ENCODE assay signal across 8 cellular contexts in the genomic region with DNA sequence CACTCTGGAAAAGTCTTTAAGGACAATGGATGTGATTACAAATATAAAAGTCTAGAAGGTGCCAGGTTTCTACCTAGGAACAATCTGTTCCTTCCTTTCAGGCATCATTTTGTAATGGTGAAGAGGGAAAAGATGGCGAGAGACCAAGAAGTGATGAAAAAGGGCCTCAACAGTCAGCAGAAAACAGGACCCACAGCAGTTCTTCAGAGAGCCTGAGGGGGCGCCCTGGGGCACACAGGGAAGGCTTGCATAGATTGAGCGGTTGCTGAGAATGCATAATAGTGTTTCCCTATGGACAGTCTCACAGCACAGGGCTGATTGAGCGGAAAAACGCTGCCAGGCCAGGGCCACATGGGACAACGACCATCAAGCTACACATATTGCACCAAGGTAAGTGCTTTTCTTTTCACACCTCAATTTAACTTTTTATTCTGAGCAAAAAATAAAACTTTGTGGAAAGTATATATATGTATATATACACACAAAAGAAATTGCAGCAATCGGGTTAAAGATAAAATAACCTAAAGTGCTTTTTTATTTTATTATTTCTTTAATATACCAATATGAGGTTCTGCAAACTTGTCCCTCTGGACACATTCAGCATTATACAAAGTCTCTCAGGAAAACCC. TPM values are rescaled to one million over a fixed set of nuclear protein-coding genes. Genes with fewer than 3 reads are reported as not detected.
A peak's percentile ranks its signal among the peaks of the same experiment; 100 is the strongest.
DNase-seq lines count a peak whose midpoint lies in the region; ATAC-seq, FAIRE-seq and TF ChIP-seq lines count a peak whose summit lies in the region.

No MANE protein-coding gene starts in this region.

- no peaks in the 10 kb centered on the region for H3K36me3 Mint-ChIP-seq in glutamatergic neuron (ENCODE audit: unreplicated experiment)

- peak; percentile 87 for FAIRE-seq in GM12891 (lab: Jason Lieb, UNC)

- no peak overlapping the region for H3K4me3 ChIP-seq in prostate gland

- peak overlapping the region; percentile 38 for H3K4me3 Mint-ChIP-seq in glutamatergic neuron (ENCODE audit: unreplicated experiment)

- peaks cover 7% of the 10 kb centered on the region for H3K4me1 Mint-ChIP-seq in glutamatergic neuron (ENCODE audit: low read depth, unreplicated experiment)

- intact Hi-C loops in prostate gland (cut with DNase I) = no loop called here

- H3K36me3 ChIP-seq in prostate gland = no peaks in the 10 kb centered on the region

- TF ChIP-seq POLR2A in GM12891 (IDR thresholded peaks at IDR 0.05; ENCODE audit: low read depth, low read length) = no peak
- TF ChIP-seq POLR2A in prostate gland (IDR thresholded peaks at IDR 0.05) = no peak

- no peaks in the 10 kb centered on the region for H3K9me3 ChIP-seq in prostate gland

- no peak overlapping the region for H3K27ac ChIP-seq in prostate gland

- 43% methylated on average over 7 of the region's 7 CpGs for WGBS in prostate gland

- peaks cover 7% of the 10 kb centered on the region for H3K9me3 Mint-ChIP-seq in glutamatergic neuron (ENCODE audit: unreplicated experiment)

- TF ChIP-seq CTCF in glutamatergic neuron (IDR thresholded peaks at IDR 0.05; ENCODE audit: partially characterized antibody, unreplicated experiment) = peak; percentile 83
- TF ChIP-seq CTCF in prostate gland (IDR thresholded peaks at IDR 0.05) = peak in 3 of 4 experiments; percentile 35 to 56 (median 37)

- DNase-seq in GM12891 (ENCODE audit: insufficient read length, low spot score) (peak; percentile 47), NCI-H1092 treated with DMSO at 0.1 percent for 48 hours (lab: John Stamatoyannopoulos, UW) (peak; percentile 75), SKM-1 (lab: John Stamatoyannopoulos, UW; ENCODE audit: unreplicated experiment) (peak; percentile 75), glutamatergic neuron (peak; percentile 89), prostate gland (ENCODE audit: low spot score) (no peak)
- DNase-seq in activated naive CD4-positive, alpha-beta T cell treated with anti-CD3 and anti-CD28 coated beads, Interleukin-2, amount 50 U/mL, for 16 hours = peak; percentile 67

- peak overlapping the region; percentile 66 for H3K27ac Mint-ChIP-seq in glutamatergic neuron (ENCODE audit: unreplicated experiment)

- peaks cover 14% of the 10 kb centered on the region for H3K4me1 ChIP-seq in prostate gland (replicated peaks)

- peaks cover 2% of the 10 kb centered on the region for H3K27me3 Mint-ChIP-seq in glutamatergic neuron (ENCODE audit: unreplicated experiment)

- ATAC-seq in GM19455 (IDR thresholded peaks at IDR 0.05; ENCODE audit: unreplicated experiment) (no peak), GM21529 (IDR thresholded peaks at IDR 0.05; ENCODE audit: unreplicated experiment) (no peak)

- no peaks in the 10 kb centered on the region for H3K27me3 ChIP-seq in prostate gland (replicated peaks; ENCODE audit: insufficient read depth)

TF ChIP-seq in GM12891, 5 proteins besides CTCF, POLR2A, EP300 and RAD21:
- TF ChIP-seq POU2F2 (IDR thresholded peaks at IDR 0.05; ENCODE audit: low read depth, low read length) = peak; percentile 86
- TF ChIP-seq PAX5 (IDR thresholded peaks at IDR 0.05; ENCODE audit: insufficient read depth, low read length, severe bottlenecking) = no peak
- TF ChIP-seq POLR2AphosphoS5 (IDR thresholded peaks at IDR 0.05; ENCODE audit: low read depth, low read length) = no peak
- no peak for TF ChIP-seq TAF1 (IDR thresholded peaks at IDR 0.05; ENCODE audit: low read depth, low read length)
- TF ChIP-seq SPI1 (IDR thresholded peaks at IDR 0.05; ENCODE audit: low read depth, low read length) = no peak

RNA-seq across cellular contexts. Expression of gene YRDC, which starts 3.1 kb away (rescaled TPM):
- polyA plus RNA-seq in GM12891 (2012; ENCODE audit: low read depth, missing spikeins) = 22.3 TPM
- 14.9 TPM for total RNA-seq in glutamatergic neuron (ENCODE audit: unreplicated experiment)
- total RNA-seq in prostate gland = 10 to 100 TPM; 23.7 to 33.5 TPM

RNA-seq across cellular contexts. Expression of gene C1orf122, which starts 3.6 kb away (rescaled TPM):
- 18.4 TPM for polyA plus RNA-seq in GM12891 (2012; ENCODE audit: low read depth, missing spikeins)
- total RNA-seq in glutamatergic neuron (ENCODE audit: unreplicated experiment) (57.3 TPM), prostate gland (100 to 1,000 TPM; 141 to 170 TPM)

RNA-seq across cellular contexts. Expression of gene MANEAL, which starts 17.5 kb away (rescaled TPM):
- polyA plus RNA-seq in GM12891 (2012; ENCODE audit: low read depth, missing spikeins) = 3.5 TPM
- 112 TPM for total RNA-seq in glutamatergic neuron (ENCODE audit: unreplicated experiment)
- 10 to 100 TPM in 1 of 2 donors, 1 to 10 TPM in 1; 8.8 to 11.2 TPM for total RNA-seq in prostate gland

RNA-seq across cellular contexts. Expression of gene EPHA10, which starts 46.2 kb away (rescaled TPM):
- polyA plus RNA-seq in GM12891 (2012; ENCODE audit: low read depth, missing spikeins) = 0.05 TPM
- 4.8 TPM for total RNA-seq in glutamatergic neuron (ENCODE audit: unreplicated experiment)
- total RNA-seq in prostate gland = 10 to 100 TPM in 1 of 2 donors, under 1 TPM in 1; 0.73 to 11.8 TPM

RNA-seq across cellular contexts. Expression of gene MTF1, which starts 48.3 kb away (rescaled TPM):
- polyA plus RNA-seq in GM12891 (2012; ENCODE audit: low read depth, missing spikeins) = 4.3 TPM
- 15.5 TPM for total RNA-seq in glutamatergic neuron (ENCODE audit: unreplicated experiment)
- 1 to 10 TPM; 4.5 to 8.8 TPM for total RNA-seq in prostate gland
